1 cellular context compared by ENCODE assay signal in genomic region chr9:127786773-127787123, GRCh38.
TF ChIP-seq lines count a peak whose summit lies in the region.

No MANE protein-coding gene starts in this region.

TF ChIP-seq in HepG2, 621 proteins besides CTCF, POLR2A, EP300 and RAD21:
- TF ChIP-seq ZNF710 (CRISPR knock-in tag; IDR thresholded peaks at IDR 0.05; ENCODE audit: borderline replicate concordance), result 0 out of 2 replicates have a peak, but pooled peaks have one; percentile 40
- TF ChIP-seq, protein P1, sequence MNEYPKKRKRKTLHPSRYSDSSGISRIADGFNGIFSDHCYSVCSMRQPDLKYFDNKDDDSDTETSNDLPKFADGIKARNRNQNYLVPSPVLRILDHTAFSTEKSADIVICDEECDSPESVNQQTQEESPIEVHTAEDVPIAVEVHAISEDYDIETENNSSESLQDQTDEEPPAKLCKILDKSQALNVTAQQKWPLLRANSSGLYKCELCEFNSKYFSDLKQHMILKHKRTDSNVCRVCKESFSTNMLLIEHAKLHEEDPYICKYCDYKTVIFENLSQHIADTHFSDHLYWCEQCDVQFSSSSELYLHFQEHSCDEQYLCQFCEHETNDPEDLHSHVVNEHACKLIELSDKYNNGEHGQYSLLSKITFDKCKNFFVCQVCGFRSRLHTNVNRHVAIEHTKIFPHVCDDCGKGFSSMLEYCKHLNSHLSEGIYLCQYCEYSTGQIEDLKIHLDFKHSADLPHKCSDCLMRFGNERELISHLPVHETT (CRISPR knock-in tag; conservative IDR thresholded peaks at IDR 0.05), result no peak
- no peak for TF ChIP-seq MYPOP (CRISPR knock-in tag; IDR thresholded peaks at IDR 0.05)
- no peak for TF ChIP-seq TARDBP (CRISPR knock-in tag; IDR thresholded peaks at IDR 0.05)
- TF ChIP-seq SPEN (CRISPR knock-in tag; IDR thresholded peaks at IDR 0.05; ENCODE audit: low read depth), result no peak
- TF ChIP-seq ZBTB20 (CRISPR knock-in tag; IDR thresholded peaks at IDR 0.05; ENCODE audit: borderline replicate concordance, low read depth), result no peak
- TF ChIP-seq ZGPAT (CRISPR knock-in tag; IDR thresholded peaks at IDR 0.05), result 0 out of 2 replicates have a peak, but pooled peaks have one; percentile 4
- TF ChIP-seq ZNF850 (CRISPR knock-in tag; conservative IDR thresholded peaks at IDR 0.05), result no peak
- TF ChIP-seq STAG1 (CRISPR knock-in tag; IDR thresholded peaks at IDR 0.05), result peak; percentile 4; the same call in 1 of the 2 replicates
- TF ChIP-seq TCF12 (IDR thresholded peaks at IDR 0.05), result no peak
- TF ChIP-seq TCF12 (CRISPR knock-in tag; IDR thresholded peaks at IDR 0.05), result no peak
- TF ChIP-seq ZBTB4 (CRISPR knock-in tag; IDR thresholded peaks at IDR 0.05; ENCODE audit: borderline replicate concordance), result no peak
- no peak for TF ChIP-seq ZNF501 (CRISPR knock-in tag; IDR thresholded peaks at IDR 0.05)
- TF ChIP-seq PRMT3 (CRISPR knock-in tag; IDR thresholded peaks at IDR 0.05; ENCODE audit: borderline replicate concordance, low read depth), result 0 out of 2 replicates have a peak, but pooled peaks have one; percentile 1
- no peak for TF ChIP-seq ZNF431 (CRISPR knock-in tag; IDR thresholded peaks at IDR 0.05; ENCODE audit: borderline replicate concordance, low read depth)
- no peak for TF ChIP-seq TBX3 (IDR thresholded peaks at IDR 0.05; ENCODE audit: borderline replicate concordance)
- TF ChIP-seq HNF4G (IDR thresholded peaks at IDR 0.05; ENCODE audit: borderline replicate concordance, low read depth, low read length), result no peak
- TF ChIP-seq HNF4G (CRISPR knock-in tag; IDR thresholded peaks at IDR 0.05; ENCODE audit: borderline replicate concordance, low read depth), result no peak
- no peak for TF ChIP-seq CHCHD3 (CRISPR knock-in tag; IDR thresholded peaks at IDR 0.05)
- TF ChIP-seq ZNF224 (CRISPR knock-in tag; IDR thresholded peaks at IDR 0.05), result no peak
- no peak for TF ChIP-seq RBM39 (IDR thresholded peaks at IDR 0.05; ENCODE audit: low read depth, low read length, poor library complexity, severe bottlenecking)
- 0 out of 2 replicates have a peak, but pooled peaks have one; percentile 32 for TF ChIP-seq NFYC (CRISPR knock-in tag; IDR thresholded peaks at IDR 0.05)
